In genomic region chr18:45792551-45793294, GRCh38 we compare ENCODE assay signal across 17 cellular contexts. TPM values are rescaled to one million over a fixed set of nuclear protein-coding genes. Genes with fewer than 3 reads are reported as not detected.
DNase-seq lines count a peak whose midpoint lies in the region; ATAC-seq and TF ChIP-seq lines count a peak whose summit lies in the region.
"Had no signal": no experiment of that assay in that cellular context is flagged by ENCODE, and none has a peak within 500 bp of the region (broad histone marks: within the 10 kb centered on the region; RNA-seq: fewer than 3 reads in every experiment).

No MANE protein-coding gene starts in this region.

- intact Hi-C loops in HCT116 (cut with micrococcal nuclease), result no loop called here
- intact Hi-C loops in activated CD8-positive, alpha-beta T cell treated with anti-CD3 and anti-CD28 coated beads for 36 hours (cut with micrococcal nuclease), result no loop called here

- no peak for DNase-seq in HCT116 (ENCODE audit: low read depth, low spot score)
- DNase-seq in RWPE1 (ENCODE audit: low spot score), result no peak
- DNase-seq in epithelial cell of esophagus (ENCODE audit: low read depth), result peak; percentile 20
- DNase-seq in smooth muscle cell (lab: John Stamatoyannopoulos, UW; ENCODE audit: unreplicated experiment), result no peak
- no peak for DNase-seq in activated CD8-positive, alpha-beta T cell treated with anti-CD3 and anti-CD28 coated beads for 36 hours
- DNase-seq in NCI-H187 treated with DMSO at 0.1 percent for 48 hours (lab: John Stamatoyannopoulos, UW), result no peak
- DNase-seq in kidney glomerular epithelial cell (lab: John Stamatoyannopoulos, UW), result no peak
- DNase-seq: activated CD8-positive, alpha-beta T cell treated with anti-CD3 and anti-CD28 coated beads, Interleukin-2, amount 10 ng/mL, durations not matched to agents 7 days and 5 days; activated gamma-delta T cell treated with Interleukin-2 at 50 U/mL for 16 hours; activated T-cell treated with anti-CD3 and anti-CD28 coated beads, Interleukin-2, amount 50 U/mL, for 1 hour; CD4-positive, CD25-positive, alpha-beta regulatory T cell; left lung; NCI-H1694 treated with DMSO at 0.1 percent for 48 hours; substantia nigra had no signal

- TF ChIP-seq POLR2A in HCT116 (IDR thresholded peaks at IDR 0.05; ENCODE audit: borderline replicate concordance, extremely low read depth, insufficient read depth, insufficient read length), result no peak

- RAD21 ChIA-PET in HCT116 (lab: Charles Lee; ENCODE audit: low non-redundant PET in 1 of 2, low total read pairs in 2 of 2, uncharacterized antibody in 2 of 2, unreplicated experiment in 2 of 2), result no interaction called here

- H3K36me3 Mint-ChIP-seq in activated CD8-positive, alpha-beta T cell treated with anti-CD3 and anti-CD28 coated beads for 36 hours (ENCODE audit: low read depth), result no peaks in the 10 kb centered on the region
- H3K36me3 Mint-ChIP-seq: CD4-positive, CD25-positive, alpha-beta regulatory T cell had no signal

- ATAC-seq in HCT116, result peak; percentile 67
- no peak for ATAC-seq in activated CD8-positive, alpha-beta T cell treated with anti-CD3 and anti-CD28 coated beads for 36 hours
- ATAC-seq: activated CD8-positive, alpha-beta T cell treated with anti-CD3 and anti-CD28 coated beads, Interleukin-2, amount 10 ng/mL, durations not matched to agents 7 days and 5 days had no signal

- H3K4me3 Mint-ChIP-seq in activated CD8-positive, alpha-beta T cell treated with anti-CD3 and anti-CD28 coated beads for 36 hours, result no peak overlapping the region
- H3K4me3 Mint-ChIP-seq: activated CD8-positive, alpha-beta T cell treated with anti-CD3 and anti-CD28 coated beads, Interleukin-2, amount 10 ng/mL, durations not matched to agents 7 days and 5 days; CD4-positive, CD25-positive, alpha-beta regulatory T cell; neural crest cell had no signal

- no peaks in the 10 kb centered on the region for H3K4me1 Mint-ChIP-seq in activated CD8-positive, alpha-beta T cell treated with anti-CD3 and anti-CD28 coated beads for 36 hours (ENCODE audit: low read depth)
- H3K4me1 Mint-ChIP-seq: CD4-positive, CD25-positive, alpha-beta regulatory T cell; neural crest cell had no signal

- H3K9me3 Mint-ChIP-seq in activated CD8-positive, alpha-beta T cell treated with anti-CD3 and anti-CD28 coated beads for 36 hours, result peaks cover 2% of the 10 kb centered on the region

- H3K27ac Mint-ChIP-seq in activated CD8-positive, alpha-beta T cell treated with anti-CD3 and anti-CD28 coated beads for 36 hours, result no peak overlapping the region
- H3K27ac Mint-ChIP-seq: activated CD8-positive, alpha-beta T cell treated with anti-CD3 and anti-CD28 coated beads, Interleukin-2, amount 10 ng/mL, durations not matched to agents 7 days and 5 days; CD4-positive, CD25-positive, alpha-beta regulatory T cell had no signal

- H3K9me3 ChIP-seq in HCT116 (ENCODE audit: control insufficient read depth in 1 of 2, insufficient read depth in 1 of 2, low read depth in 1 of 2, low read length in 2 of 2) (no peaks in the 10 kb centered on the region), smooth muscle cell (replicated peaks; ENCODE audit: low read depth) (no peaks in the 10 kb centered on the region)
- H3K9me3 ChIP-seq: HAP-1 had no signal

- no peaks in the 10 kb centered on the region for H3K27me3 ChIP-seq in HCT116 (ENCODE audit: insufficient read depth, low read length)
- H3K27me3 ChIP-seq in smooth muscle cell (ENCODE audit: low read depth), result no peaks in the 10 kb centered on the region
- H3K27me3 ChIP-seq: left lung had no signal

- no peaks in the 10 kb centered on the region for H4K20me1 ChIP-seq in HCT116 (ENCODE audit: insufficient read depth)
- H4K20me1 ChIP-seq in smooth muscle cell (ENCODE audit: low read depth), result no peaks in the 10 kb centered on the region

- no peaks in the 10 kb centered on the region for H3K27me3 Mint-ChIP-seq in activated CD8-positive, alpha-beta T cell treated with anti-CD3 and anti-CD28 coated beads for 36 hours

- H2AFZ ChIP-seq in HCT116 (ENCODE audit: low read depth, low read length, poor library complexity, severe bottlenecking) (peak overlapping the region; percentile 37), smooth muscle cell (ENCODE audit: low read depth) (no peak overlapping the region)

- BruUV-seq in HCT116 (replicated peaks; lab: Mats Ljungman, UMichigan), result no TSS peak

- H3K9me2 ChIP-seq in HCT116 (ENCODE audit: insufficient read depth), result no peaks in the 10 kb centered on the region

- no peaks in the 10 kb centered on the region for H3K36me3 ChIP-seq in HCT116 (ENCODE audit: control insufficient read depth in 1 of 2, insufficient read depth in 2 of 2, low read length in 2 of 2)
- H3K36me3 ChIP-seq in smooth muscle cell (ENCODE audit: low read depth), result no peaks in the 10 kb centered on the region
- H3K36me3 ChIP-seq: HAP-1, left lung had no signal

- H3F3A ChIP-seq in smooth muscle cell (ENCODE audit: low read depth), result no peaks in the 10 kb centered on the region

- H3K4me1 ChIP-seq in HCT116 (ENCODE audit: control insufficient read depth in 1 of 2, insufficient read depth in 2 of 2, low read length in 2 of 2), result peaks cover 8 to 16% of the 10 kb centered on the region in 2 experiments
- H3K4me1 ChIP-seq in smooth muscle cell (ENCODE audit: low read depth), result no peaks in the 10 kb centered on the region
- H3K4me1 ChIP-seq: HAP-1, left lung had no signal

- H3K27ac ChIP-seq in HCT116 (ENCODE audit: low read depth, low read length), result no peak overlapping the region
- peak overlapping the region; percentile 90 for H3K27ac ChIP-seq in RWPE1
- H3K27ac ChIP-seq in smooth muscle cell (ENCODE audit: low read depth), result peak overlapping the region; percentile 81
- H3K27ac ChIP-seq: left lung had no signal

- H3K4me2 ChIP-seq in HCT116 (ENCODE audit: low read length), result peak overlapping the region; percentile 51
- H3K4me2 ChIP-seq in smooth muscle cell, result no peak overlapping the region

- TF ChIP-seq CTCF in HCT116 (IDR thresholded peaks at IDR 0.05 in 2 of 3, conservative IDR thresholded peaks at IDR 0.05 in 1 of 3; ENCODE audit: borderline replicate concordance in 1 of 3, insufficient read depth in 1 of 3, low read depth in 2 of 3, low read length in 2 of 3) (no peak), RWPE1 (conservative IDR thresholded peaks at IDR 0.05; ENCODE audit: low read depth) (no peak), epithelial cell of esophagus (IDR thresholded peaks at IDR 0.05; ENCODE audit: insufficient read depth, low read depth, low read length, missing control alignments) (no peak), smooth muscle cell (IDR thresholded peaks at IDR 0.05; ENCODE audit: borderline replicate concordance, insufficient read depth, poor library complexity, severe bottlenecking) (no peak)
- no peak for TF ChIP-seq CTCF in activated CD8-positive, alpha-beta T cell treated with anti-CD3 and anti-CD28 coated beads for 36 hours (IDR thresholded peaks at IDR 0.05)

- CTCF ChIA-PET in HCT116 (lab: Charles Lee) (no interaction called here), RWPE1 (lab: Yijun Ruan, JAX) (interaction anchor here (0.6 kb wide), 1 partner anchor 47 kb away, joined by 3 read pairs; no protein-coding TSS in a partner anchor)
- CTCF ChIA-PET in activated CD8-positive, alpha-beta T cell treated with anti-CD3 and anti-CD28 coated beads for 36 hours (lab: Charles Lee), result interaction anchor here (0.9 kb wide), 1 partner anchor 15 kb away, joined by 3 read pairs; no protein-coding TSS in a partner anchor

- H3K79me2 ChIP-seq in HCT116 (ENCODE audit: insufficient read depth, low read length), result no peaks in the 10 kb centered on the region
- H3K79me2 ChIP-seq in smooth muscle cell (ENCODE audit: low read depth), result no peaks in the 10 kb centered on the region

- POLR2A ChIA-PET in HCT116 (lab: Charles Lee) (interaction anchor here (1.0 kb wide), 1 partner anchor 18 kb away, joined by 3 read pairs; no protein-coding TSS in a partner anchor), RWPE1 (lab: Yijun Ruan, JAX; ENCODE audit: low non-redundant PET) (no interaction called here)
- POLR2A ChIA-PET in activated CD8-positive, alpha-beta T cell treated with anti-CD3 and anti-CD28 coated beads for 36 hours (lab: Charles Lee), result no interaction called here

- WGBS in smooth muscle cell (ENCODE audit: low lambda C conversion rate), result 83% methylated on average over 5 of the region's 5 CpGs

- no peak overlapping the region for H3K4me3 ChIP-seq in HCT116 (replicated peaks in 1 of 2; ENCODE audit: low read depth in 1 of 2, low read length in 2 of 2)
- H3K4me3 ChIP-seq in epithelial cell of esophagus (ENCODE audit: low read length), result no peak overlapping the region
- no peak overlapping the region for H3K4me3 ChIP-seq in smooth muscle cell
- H3K4me3 ChIP-seq: HAP-1, left lung had no signal

- no peak overlapping the region for H3K9ac ChIP-seq in HCT116 (ENCODE audit: low read length)
- no peak overlapping the region for H3K9ac ChIP-seq in smooth muscle cell (ENCODE audit: low read depth)

- TF ChIP-seq RAD21 in HCT116 (IDR thresholded peaks at IDR 0.05; ENCODE audit: low read depth), result no peak

TF ChIP-seq in HCT116, 20 proteins besides CTCF, POLR2A, EP300 and RAD21 (continues in another document):
- TF ChIP-seq SIN3A (IDR thresholded peaks at IDR 0.05; ENCODE audit: low read depth), result no peak; the same call in 1 of the 2 replicates
- TF ChIP-seq SRF (IDR thresholded peaks at IDR 0.05; ENCODE audit: low read depth), result no peak
- no peak for TF ChIP-seq ATF3 (IDR thresholded peaks at IDR 0.05)
- TF ChIP-seq CEBPB (IDR thresholded peaks at IDR 0.05; ENCODE audit: low read depth), result no peak
- no peak for TF ChIP-seq YY1 (IDR thresholded peaks at IDR 0.05; ENCODE audit: extremely low read depth, insufficient replicate concordance, low read depth, low read length)
- no peak for TF ChIP-seq SP1 (IDR thresholded peaks at IDR 0.05; ENCODE audit: low read depth)
- TF ChIP-seq ELF1 (IDR thresholded peaks at IDR 0.05; ENCODE audit: borderline replicate concordance, low read depth), result no peak
- TF ChIP-seq ZNF274 (IDR thresholded peaks at IDR 0.05; ENCODE audit: low read depth, low read length), result no peak
- TF ChIP-seq POLR2AphosphoS5 (IDR thresholded peaks at IDR 0.05; ENCODE audit: low read depth, low read length), result no peak

RNA-seq across cellular contexts. Expression of gene SIGLEC15, which starts 32.8 kb away (rescaled TPM):
- total RNA-seq in HCT116 (2021; ENCODE audit: unreplicated experiment) (not detected), smooth muscle cell (0.09 and 0.58 TPM in 2 replicates)
- polyA plus RNA-seq in HCT116 (2012), result not detected in 2 replicates
- polyA plus RNA-seq in smooth muscle cell, result 1.4 and 3.1 TPM in 2 replicates
- not detected for total RNA-seq in activated CD8-positive, alpha-beta T cell treated with anti-CD3 and anti-CD28 coated beads for 36 hours
- total RNA-seq: activated CD8-positive, alpha-beta T cell treated with anti-CD3 and anti-CD28 coated beads, Interleukin-2, amount 10 ng/mL, durations not matched to agents 7 days and 5 days; CD4-positive, CD25-positive, alpha-beta regulatory T cell; G401; neural crest cell had no signal
